12 cellular contexts compared by ENCODE assay signal in genomic region chr6:24931296-24931695, GRCh38. TPM values are rescaled to one million over a fixed set of nuclear protein-coding genes. Genes with fewer than 3 reads are reported as not detected.
DNase-seq lines count a peak whose midpoint lies in the region; ATAC-seq, FAIRE-seq and TF ChIP-seq lines count a peak whose summit lies in the region.
"Had no signal": no experiment of that assay in that cellular context is flagged by ENCODE, and none has a peak within 500 bp of the region (broad histone marks: within the 10 kb centered on the region; RNA-seq: fewer than 3 reads in every experiment).

No MANE protein-coding gene starts in this region.

- no peak for ATAC-seq in HG03159 (IDR thresholded peaks at IDR 0.05; ENCODE audit: unreplicated experiment)
- ATAC-seq: HepG2 had no signal

- peak overlapping the region; percentile 86 for H3K4me3 ChIP-seq in DOHH2 (ENCODE audit: low read length)
- peak overlapping the region; percentile 71; the same call in 1 of the 2 replicates for H3K4me3 ChIP-seq in Karpas-422 (ENCODE audit: low read length)
- no peak overlapping the region for H3K4me3 ChIP-seq in endothelial cell of umbilical vein (replicated peaks in 1 of 3; ENCODE audit: insufficient read depth in 1 of 3, low read depth in 1 of 3, low read length in 3 of 3)
- H3K4me3 ChIP-seq in neuron (ENCODE audit: low read length) = no peak overlapping the region
- H3K4me3 ChIP-seq: suprapubic skin had no signal

- peak overlapping the region; percentile 69 for H3K9ac ChIP-seq in Karpas-422 (ENCODE audit: low read length)
- no peak overlapping the region for H3K9ac ChIP-seq in endothelial cell of umbilical vein (replicated peaks; ENCODE audit: extremely low read depth, insufficient read depth, low read length)

- H3K36me3 ChIP-seq in DOHH2 (ENCODE audit: control insufficient read depth, low read length) = peaks cover 69% of the 10 kb centered on the region
- H3K36me3 ChIP-seq in Karpas-422 (ENCODE audit: insufficient read depth, low read length) = 0 out of 2 replicates have a peak, but pooled peaks cover 8% of the 10 kb centered on the region
- H3K36me3 ChIP-seq in endothelial cell of umbilical vein (ENCODE audit: control insufficient read depth in 2 of 2, extremely low read depth in 1 of 2, insufficient read depth in 2 of 2, low read length in 2 of 2) = no peaks in the 10 kb centered on the region
- H3K36me3 ChIP-seq in neuron (ENCODE audit: insufficient read depth, low read length) = no peaks in the 10 kb centered on the region
- H3K36me3 ChIP-seq: suprapubic skin had no signal

- no peak for FAIRE-seq in endothelial cell of umbilical vein (lab: Jason Lieb, UNC)
- FAIRE-seq: HepG2 had no signal

- H3K4me1 ChIP-seq in DOHH2 (ENCODE audit: control insufficient read depth, low read length) = peaks cover 79% of the 10 kb centered on the region
- H3K4me1 ChIP-seq in Karpas-422 (ENCODE audit: low read length) = peaks cover 93% of the 10 kb centered on the region
- no peaks in the 10 kb centered on the region for H3K4me1 ChIP-seq in endothelial cell of umbilical vein (ENCODE audit: control insufficient read depth, extremely low read depth, insufficient read depth, low read length)
- H3K4me1 ChIP-seq in neuron (ENCODE audit: insufficient read depth, low read length) = peaks cover 47% of the 10 kb centered on the region

- H2AFZ ChIP-seq in Karpas-422 (ENCODE audit: low read length) (no peak overlapping the region), endothelial cell of umbilical vein (ENCODE audit: low read depth, low read length) (no peak overlapping the region), neuron (ENCODE audit: low read depth, low read length) (peak overlapping the region; percentile 74)

- intact Hi-C loops in endothelial cell of umbilical vein (cut with micrococcal nuclease) = loop anchor here (5.0 kb wide), 1 partner anchor 86 kb away; no protein-coding TSS in a partner anchor

- H3K79me2 ChIP-seq in DOHH2 (ENCODE audit: control insufficient read depth, low read length) (peaks cover 99% of the 10 kb centered on the region), Karpas-422 (ENCODE audit: low read length) (peaks cover 89% of the 10 kb centered on the region), endothelial cell of umbilical vein (ENCODE audit: control insufficient read depth, insufficient read depth, low read length) (no peaks in the 10 kb centered on the region)

- BruUV-seq in endothelial cell of umbilical vein (replicated peaks; lab: Mats Ljungman, UMichigan) = no TSS peak

- TF ChIP-seq CTCF in DOHH2 (IDR thresholded peaks at IDR 0.05; ENCODE audit: low read depth, low read length, poor library complexity, severe bottlenecking) = no peak
- no peak for TF ChIP-seq CTCF in endothelial cell of umbilical vein (IDR thresholded peaks at IDR 0.05; ENCODE audit: extremely low read depth in 1 of 2, insufficient read depth in 1 of 2, low read depth in 1 of 2, low read length in 2 of 2)

- no peak for DNase-seq in Karpas-422
- peak; percentile 27 for DNase-seq in endothelial cell of umbilical vein (ENCODE audit: low read depth, low spot score)
- no peak for DNase-seq in superior temporal gyrus (ENCODE audit: extremely low spot score)
- DNase-seq in NCI-H1105 (lab: John Stamatoyannopoulos, UW) = no peak
- DNase-seq: NCI-H526; stimulated activated CD4-positive, alpha-beta T cell treated with anti-CD3 and anti-CD28 coated beads, Interleukin-15, amount 100 ng/mL, for 24 hours; T-helper 9 cell had no signal

- peak overlapping the region; percentile 72 for H3K4me2 ChIP-seq in DOHH2 (ENCODE audit: low read length)
- H3K4me2 ChIP-seq in Karpas-422 (ENCODE audit: low read depth, low read length, poor library complexity, severe bottlenecking) = peak overlapping the region; percentile 91
- no peak overlapping the region for H3K4me2 ChIP-seq in endothelial cell of umbilical vein (ENCODE audit: insufficient read depth, low read length)

- H3K27me3 ChIP-seq in DOHH2 (ENCODE audit: control insufficient read depth, low read length) (no peaks in the 10 kb centered on the region), Karpas-422 (ENCODE audit: low read length) (no peaks in the 10 kb centered on the region), endothelial cell of umbilical vein (ENCODE audit: control insufficient read depth in 2 of 2, insufficient read depth in 2 of 2, low read length in 2 of 2) (peaks cover 0 to 3% of the 10 kb centered on the region in 2 experiments), neuron (ENCODE audit: insufficient read depth, low read length) (no peaks in the 10 kb centered on the region)
- H3K27me3 ChIP-seq: suprapubic skin had no signal

- no peaks in the 10 kb centered on the region for H4K20me1 ChIP-seq in DOHH2 (ENCODE audit: control insufficient read depth, insufficient read depth, low read depth, low read length)
- H4K20me1 ChIP-seq in Karpas-422 (ENCODE audit: insufficient read depth, low read depth, low read length) = peaks cover 4% of the 10 kb centered on the region; the same call in 1 of the 2 replicates
- no peaks in the 10 kb centered on the region for H4K20me1 ChIP-seq in endothelial cell of umbilical vein (replicated peaks; ENCODE audit: control insufficient read depth, extremely low read depth, insufficient read depth, low read length)

- H3F3A ChIP-seq in DOHH2 (ENCODE audit: control insufficient read depth, insufficient read depth) = peaks cover 34% of the 10 kb centered on the region

- H3K9me2 ChIP-seq in DOHH2 (replicated peaks; ENCODE audit: control insufficient read depth, low read length) (no peaks in the 10 kb centered on the region), Karpas-422 (replicated peaks; ENCODE audit: insufficient read depth, low read length) (no peaks in the 10 kb centered on the region)

- H3K27ac ChIP-seq in DOHH2 (ENCODE audit: low read depth, low read length) (peak overlapping the region; percentile 95), Karpas-422 (ENCODE audit: low read length) (peak overlapping the region; percentile 89), endothelial cell of umbilical vein (ENCODE audit: insufficient read depth, low read depth, low read length) (no peak overlapping the region)
- H3K27ac ChIP-seq: suprapubic skin had no signal

- H3K9me1 ChIP-seq in endothelial cell of umbilical vein (replicated peaks; ENCODE audit: control insufficient read depth, extremely low read depth, insufficient read depth, low read length) = no peaks in the 10 kb centered on the region

- dilution Hi-C loops in endothelial cell of umbilical vein (cut with MboI; ENCODE audit: extremely low pct_ligation_motif_present, low sequenced_read_pairs) = no loop called here

- POLR2A ChIA-PET in endothelial cell of umbilical vein (lab: Charles Lee) = no interaction called here

- TF ChIP-seq POLR2A in endothelial cell of umbilical vein (IDR thresholded peaks at IDR 0.05; ENCODE audit: low read depth, low read length) = no peak

- CTCF ChIA-PET in endothelial cell of umbilical vein (lab: Charles Lee) = interaction anchor here (1.0 kb wide), 1 partner anchor 10 kb away, joined by 3 read pairs; no protein-coding TSS in a partner anchor

- H3K9me3 ChIP-seq in DOHH2 (ENCODE audit: control insufficient read depth, insufficient read depth, low read length) = no peaks in the 10 kb centered on the region
- H3K9me3 ChIP-seq in Karpas-422 (ENCODE audit: low read length) = no peaks in the 10 kb centered on the region
- H3K9me3 ChIP-seq in endothelial cell of umbilical vein (replicated peaks; ENCODE audit: control insufficient read depth, insufficient read depth, low read length) = no peaks in the 10 kb centered on the region
- no peaks in the 10 kb centered on the region for H3K9me3 ChIP-seq in neuron (ENCODE audit: low read length)
- H3K9me3 ChIP-seq: suprapubic skin had no signal

TF ChIP-seq in endothelial cell of umbilical vein, 7 proteins besides CTCF, POLR2A, EP300 and RAD21:
- no peak for TF ChIP-seq GATA2 (IDR thresholded peaks at IDR 0.05; ENCODE audit: insufficient read depth, insufficient read length, low read depth, low read length)

RNA-seq across cellular contexts. Expression of gene RIPOR2, which starts 4.5 kb away (rescaled TPM):
- 72.1 and 73.8 TPM in 2 replicates for total RNA-seq in Karpas-422 (2014; rRNA removed; shearing (Covaris generic); ENCODE audit: low replicate concordance)
- total RNA-seq in endothelial cell of umbilical vein = not detected in 2 replicates
- polyA plus RNA-seq in endothelial cell of umbilical vein = 0.10 TPM in 1 of 2 replicates, not detected in the other
- 0.03 TPM in 1 of 2 replicates, not detected in the other for polyA plus RNA-seq in endothelial cell of umbilical vein (2011; cell fraction: cytosol; rRNA removed)
- 0.16 TPM in 1 of 2 replicates, not detected in the other for polyA plus RNA-seq in endothelial cell of umbilical vein (2011; cell fraction: nucleus; rRNA removed)
- not detected in 2 replicates for polyA plus RNA-seq in endothelial cell of umbilical vein (2012)
- 0.24 TPM in 1 of 2 replicates, not detected in the other for polyA minus RNA-seq in endothelial cell of umbilical vein
- polyA minus RNA-seq in endothelial cell of umbilical vein (2011; cell fraction: cytosol; rRNA and poly(A)+ RNA removed) = not detected
- 0.58 TPM in 1 of 2 replicates, not detected in the other for polyA minus RNA-seq in endothelial cell of umbilical vein (2011; cell fraction: nucleus; rRNA and poly(A)+ RNA removed)

Comparison
In these comparisons a context has a peak if more than half of its experiments do, and no peak if none do; other contexts are left out.
1. H3K4me3 ChIP-seq: peak in DOHH2 (single experiment) and Karpas-422 (single experiment); none in endothelial cell of umbilical vein (0 of 3) and neuron (single experiment).
2. RNA of gene RIPOR2, which starts 4.5 kb away (total RNA-seq): 72.1 to 73.8 TPM in Karpas-422; not detected in endothelial cell of umbilical vein; every median in the first group is over 10 times any median in the second.